ENCODE assay signal across 13 cellular contexts in genomic region chr17:19703106-19703775, GRCh38. TPM values are rescaled to one million over a fixed set of nuclear protein-coding genes. Genes with fewer than 3 reads are reported as not detected.
A peak's percentile ranks its signal among the peaks of the same experiment; 100 is the strongest.
DNase-seq lines count a peak whose midpoint lies in the region; ATAC-seq and TF ChIP-seq lines count a peak whose summit lies in the region.
"Had no signal": no experiment of that assay in that cellular context is flagged by ENCODE, and none has a peak within 500 bp of the region (broad histone marks: within the 10 kb centered on the region; RNA-seq: fewer than 3 reads in every experiment).

No MANE protein-coding gene starts in this region.

- no peak overlapping the region for H2AK5ac ChIP-seq in mesendoderm (ENCODE audit: low read length)

- no peak overlapping the region for H3K4me3 Mint-ChIP-seq in central memory CD8-positive, alpha-beta T cell
- H3K4me3 Mint-ChIP-seq: activated naive CD8-positive, alpha-beta T cell treated with anti-CD3 and anti-CD28 coated beads for 36 hours; immature natural killer cell; type B pancreatic cell had no signal

- no peak overlapping the region for H4K8ac ChIP-seq in mesendoderm (ENCODE audit: low read depth, low read length)

- no peaks in the 10 kb centered on the region for H3K79me1 ChIP-seq in mesendoderm (ENCODE audit: low read length)

- H3K79me2 ChIP-seq in mesendoderm (ENCODE audit: control insufficient read depth, insufficient read depth, low read length) = no peaks in the 10 kb centered on the region

- intact Hi-C loops in aorta (cut with DNase I) = loop anchor here in 1 of 2 donors (5.0 kb wide), 1 partner anchor 59 kb away; no protein-coding TSS in a partner anchor

- H3K9me3 Mint-ChIP-seq in central memory CD8-positive, alpha-beta T cell = no peaks in the 10 kb centered on the region
- H3K9me3 Mint-ChIP-seq: activated naive CD8-positive, alpha-beta T cell treated with anti-CD3 and anti-CD28 coated beads for 36 hours; immature natural killer cell; type B pancreatic cell had no signal

- peak overlapping the region; percentile 7 for H3K27ac Mint-ChIP-seq in central memory CD8-positive, alpha-beta T cell (ENCODE audit: low read depth)
- H3K27ac Mint-ChIP-seq: activated naive CD8-positive, alpha-beta T cell treated with anti-CD3 and anti-CD28 coated beads for 36 hours; type B pancreatic cell had no signal

- no peaks in the 10 kb centered on the region for H3K4me1 Mint-ChIP-seq in central memory CD8-positive, alpha-beta T cell
- H3K4me1 Mint-ChIP-seq: immature natural killer cell had no signal

- no peaks in the 10 kb centered on the region for H3K36me3 Mint-ChIP-seq in central memory CD8-positive, alpha-beta T cell (ENCODE audit: insufficient read depth)
- H3K36me3 Mint-ChIP-seq: activated naive CD8-positive, alpha-beta T cell treated with anti-CD3 and anti-CD28 coated beads for 36 hours; type B pancreatic cell had no signal

- no peak overlapping the region for H2BK5ac ChIP-seq in mesendoderm (ENCODE audit: low read length)

- H3K18ac ChIP-seq in mesendoderm (ENCODE audit: low read length) = no peak overlapping the region

- H4K5ac ChIP-seq in mesendoderm (ENCODE audit: low read length) = no peak overlapping the region

- no peak overlapping the region for H3K9ac ChIP-seq in mesendoderm (ENCODE audit: low read length)

- H2BK120ac ChIP-seq in mesendoderm (ENCODE audit: low read depth, low read length) = no peak overlapping the region

- no peaks in the 10 kb centered on the region for H3K27me3 Mint-ChIP-seq in central memory CD8-positive, alpha-beta T cell
- H3K27me3 Mint-ChIP-seq: activated naive CD8-positive, alpha-beta T cell treated with anti-CD3 and anti-CD28 coated beads for 36 hours; type B pancreatic cell had no signal

- H3K27me3 ChIP-seq in lung (ENCODE audit: control insufficient read depth, insufficient read depth) (no peaks in the 10 kb centered on the region), tibial nerve (no peaks in the 10 kb centered on the region), aorta (ENCODE audit: control insufficient read depth in 1 of 2, insufficient read depth in 2 of 2, low read length in 1 of 2) (no peaks in the 10 kb centered on the region), suprapubic skin (no peaks in the 10 kb centered on the region), mesendoderm (ENCODE audit: insufficient read depth, low read length, poor library complexity) (no peaks in the 10 kb centered on the region)

- H3K36me3 ChIP-seq in lung (ENCODE audit: control insufficient read depth in 2 of 2, insufficient read depth in 2 of 2, low read length in 2 of 2) (no peaks in the 10 kb centered on the region), tibial nerve (no peaks in the 10 kb centered on the region), aorta (ENCODE audit: control insufficient read depth in 1 of 2, insufficient read depth in 2 of 2, low read length in 1 of 2) (no peaks in the 10 kb centered on the region), suprapubic skin (no peaks in the 10 kb centered on the region), mesendoderm (ENCODE audit: control insufficient read depth, insufficient read depth, low read length) (no peaks in the 10 kb centered on the region)

- TF ChIP-seq CTCF in lung (IDR thresholded peaks at IDR 0.05; ENCODE audit: control extremely low read depth, extremely low read depth) (no peak), tibial nerve (IDR thresholded peaks at IDR 0.05) (no peak), suprapubic skin (IDR thresholded peaks at IDR 0.05) (no peak)

- TF ChIP-seq EP300 in tibial nerve (IDR thresholded peaks at IDR 0.05) (no peak), suprapubic skin (IDR thresholded peaks at IDR 0.05) (no peak)

- peak; percentile 58 for DNase-seq in NCI-H510A treated with DMSO at 0.1 percent for 48 hours (lab: John Stamatoyannopoulos, UW)
- no peak for DNase-seq in NCI-H510A (lab: John Stamatoyannopoulos, UW)
- no peak for DNase-seq in central memory CD8-positive, alpha-beta T cell (ENCODE audit: low spot score in 2 of 2)
- peak; percentile 64 for DNase-seq in lung (ENCODE audit: low spot score)
- DNase-seq in tibial nerve (ENCODE audit: low spot score in 2 of 2) = no peak
- no peak for DNase-seq in aorta
- no peak for DNase-seq in suprapubic skin (ENCODE audit: low spot score in 2 of 2)
- no peak for DNase-seq in mesendoderm
- DNase-seq: activated naive CD8-positive, alpha-beta T cell treated with anti-CD3 and anti-CD28 coated beads for 36 hours; immature natural killer cell; NCI-H1048 had no signal

- whole genome bisulfite sequencing in lung, 2 donors = 73 to 81% methylated on average over 10 of the region's 10 CpGs
- WGBS in tibial nerve, 2 donors = 48 to 54% methylated on average over 4 to 8 of the region's 10 CpGs
- 65 to 71% methylated on average over 10 of the region's 10 CpGs for WGBS in aorta, 2 donors
- 78% methylated on average over 1 of the region's 10 CpGs for WGBS in suprapubic skin
- WGBS in mesendoderm (ENCODE audit: extremely low coverage, insufficient coverage, low lambda C conversion rate) = no CpG with 5 or more reads among the region's 10 CpGs

- H2BK15ac ChIP-seq in mesendoderm (replicated peaks; ENCODE audit: low read depth) = no peak overlapping the region

- ATAC-seq in central memory CD8-positive, alpha-beta T cell (replicated peaks; ENCODE audit: extremely low read depth, poor library complexity, severe bottlenecking) = no peak
- ATAC-seq in lung (ENCODE audit: insufficient read depth, low FRiP score) (peak; percentile 61), aorta (ENCODE audit: low FRiP score) (no peak)

- H3K27ac ChIP-seq in lung (ENCODE audit: low read depth in 1 of 2, low read length in 1 of 2) (peak overlapping the region in 1 of 2 donors; percentile 44), tibial nerve (peak overlapping the region; percentile 24 to 81 (median 67)), aorta (ENCODE audit: low read depth in 1 of 2, low read length in 2 of 2) (no peak overlapping the region), suprapubic skin (no peak overlapping the region), mesendoderm (ENCODE audit: low read depth, low read length) (no peak overlapping the region)

- no peak overlapping the region for H3K4ac ChIP-seq in mesendoderm (ENCODE audit: low read depth, low read length)

- H3K9me3 ChIP-seq in lung (ENCODE audit: control insufficient read depth in 2 of 2, insufficient read depth in 1 of 2, low read length in 1 of 2) (no peaks in the 10 kb centered on the region), tibial nerve (no peaks in the 10 kb centered on the region), aorta (ENCODE audit: control insufficient read depth, low read length) (no peaks in the 10 kb centered on the region), suprapubic skin (no peaks in the 10 kb centered on the region)
- H3K9me3 ChIP-seq: A549 had no signal

- no peak overlapping the region for H3K56ac ChIP-seq in mesendoderm (ENCODE audit: low read length)

- no peak overlapping the region for H3K23ac ChIP-seq in mesendoderm (ENCODE audit: low read length)

- TF ChIP-seq POLR2A in tibial nerve (IDR thresholded peaks at IDR 0.05) = no peak
- no peak for TF ChIP-seq POLR2A in suprapubic skin (IDR thresholded peaks at IDR 0.05)

- H3K4me3 ChIP-seq in lung (no peak overlapping the region), tibial nerve (no peak overlapping the region), aorta (ENCODE audit: low read length in 2 of 2) (no peak overlapping the region), suprapubic skin (no peak overlapping the region), mesendoderm (ENCODE audit: low read length) (no peak overlapping the region)
- H3K4me3 ChIP-seq: A549 had no signal

- peaks cover 6 to 10% of the 10 kb centered on the region in 2 donors for H3K4me1 ChIP-seq in lung (ENCODE audit: control insufficient read depth in 2 of 2, insufficient read depth in 2 of 2, low read length in 2 of 2)
- peaks cover 0 to 32% (median 16%) of the 10 kb centered on the region in 4 donors for H3K4me1 ChIP-seq in tibial nerve
- no peaks in the 10 kb centered on the region for H3K4me1 ChIP-seq in aorta (ENCODE audit: control insufficient read depth in 1 of 2, insufficient read depth in 2 of 2, low read length in 2 of 2)
- peaks cover 33% of the 10 kb centered on the region for H3K4me1 ChIP-seq in suprapubic skin
- peaks cover 7% of the 10 kb centered on the region for H3K4me1 ChIP-seq in mesendoderm (ENCODE audit: control insufficient read depth, low read depth, low read length)

- H3K4me2 ChIP-seq in mesendoderm (ENCODE audit: low read length) = no peak overlapping the region
- H3K4me2 ChIP-seq: A549 had no signal

RNA-seq across cellular contexts. Expression of gene SLC47A2, which starts 13.1 kb away (rescaled TPM):
- total RNA-seq in lung (under 1 TPM in 1 of 2 donors, not detected in 1; 0.18 TPM), tibial nerve (not detected), aorta (not detected), suprapubic skin (1 to 10 TPM in 2 of 4 donors, under 1 TPM in 1, not detected in 1; 0.96 to 7.9 (median 2.5) TPM)
- polyA plus RNA-seq in lung (under 1 TPM; 0.02 to 0.06 TPM), aorta (under 1 TPM in 1 of 2 donors, not detected in 1; 0.10 TPM)
- not detected for polyA plus RNA-seq in mesendoderm (2013, experiment 1 of 2)
- polyA plus RNA-seq in mesendoderm (2013, experiment 2 of 2) = 0.03 TPM
- total RNA-seq: activated naive CD8-positive, alpha-beta T cell treated with anti-CD3 and anti-CD28 coated beads for 36 hours had no signal
- polyA plus RNA-seq: immature natural killer cell had no signal

RNA-seq across cellular contexts. Expression of gene ALDH3A1, which starts 44.9 kb away (rescaled TPM):
- total RNA-seq in lung (1 to 10 TPM; 1.5 to 5.6 TPM), tibial nerve (1 to 10 TPM in 2 of 4 donors, under 1 TPM in 1, not detected in 1; 0.21 to 2.1 (median 1.7) TPM), aorta (under 1 TPM; 0.27 to 0.58 TPM), suprapubic skin (100 to 1,000 TPM in 2 of 4 donors, 10 to 100 TPM in 2; 41.7 to 128 (median 83.9) TPM)
- polyA plus RNA-seq in lung (10 to 100 TPM; 21.6 to 44.2 TPM), aorta (1 to 10 TPM; 1.4 to 2.4 TPM)
- polyA plus RNA-seq in mesendoderm (2013, experiment 1 of 2) = 0.52 TPM
- 0.55 TPM for polyA plus RNA-seq in mesendoderm (2013, experiment 2 of 2)

RNA-seq across cellular contexts. Expression of gene ALDH3A2, which starts 54.7 kb away (rescaled TPM):
- 100 to 1,000 TPM in 1 of 2 donors, 10 to 100 TPM in 1; 99.2 to 107 TPM for total RNA-seq in lung
- polyA plus RNA-seq in lung = 10 to 100 TPM; 50.7 to 59.4 TPM
- 100 to 1,000 TPM in 2 of 4 donors, 10 to 100 TPM in 2; 84.3 to 152 (median 105) TPM for total RNA-seq in tibial nerve
- 10 to 100 TPM; 55.7 to 78.6 TPM for total RNA-seq in aorta
- 100 to 1,000 TPM in 1 of 2 donors, 10 to 100 TPM in 1; 49.0 to 122 TPM for polyA plus RNA-seq in aorta
- 1,000 to 10,000 TPM in 1 of 4 donors, 100 to 1,000 TPM in 3; 493 to 1,000 (median 626) TPM for total RNA-seq in suprapubic skin
- polyA plus RNA-seq in mesendoderm (2013, experiment 1 of 2) = 133 TPM
- polyA plus RNA-seq in mesendoderm (2013, experiment 2 of 2) = 135 TPM

Comparison
In these comparisons a context has a peak if more than half of its experiments do, and no peak if none do; other contexts are left out.
1. DNase-seq: peak in NCI-H510A treated with DMSO at 0.1 percent for 48 hours (single experiment) and lung (single experiment); none in NCI-H510A (single experiment), central memory CD8-positive, alpha-beta T cell (0 of 2), tibial nerve (0 of 2), aorta (0 of 2), suprapubic skin (0 of 2) and mesendoderm (single experiment).
2. H3K27ac ChIP-seq: peak in tibial nerve (4 of 4); none in aorta (0 of 2), suprapubic skin (single experiment) and mesendoderm (single experiment).
3. RNA of gene ALDH3A1, which starts 44.9 kb away (total RNA-seq): 41.7 to 128 TPM in suprapubic skin; 1.5 to 5.6 TPM in lung, 0.21 to 2.1 TPM in tibial nerve and 0.27 to 0.58 TPM in aorta; every median in the first group is over 4 times any median in the second.